14 cellular contexts compared by ENCODE assay signal in genomic region chr22:32354360-32355351, GRCh38. TPM values are rescaled to one million over a fixed set of nuclear protein-coding genes. Genes with fewer than 3 reads are reported as not detected.
DNase-seq lines count a peak whose midpoint lies in the region; ATAC-seq, FAIRE-seq and TF ChIP-seq lines count a peak whose summit lies in the region.
"Had no signal": no experiment of that assay in that cellular context is flagged by ENCODE, and none has a peak within 500 bp of the region (broad histone marks: within the 10 kb centered on the region; RNA-seq: fewer than 3 reads in every experiment).

No MANE protein-coding gene starts in this region.

- POLR2A ChIA-PET in HepG2 (lab: Yijun Ruan, JAX) = no interaction called here

- H3K9me3 ChIP-seq in right lobe of liver (no peaks in the 10 kb centered on the region), HepG2 (ENCODE audit: low read length) (no peaks in the 10 kb centered on the region)

- CTCF ChIA-PET in HepG2 (lab: Yijun Ruan, JAX; ENCODE audit: low intra/inter-chr PET ratio, low total read pairs) = no interaction called here

- TF ChIP-seq EP300 in HepG2 (IDR thresholded peaks at IDR 0.05; ENCODE audit: low read depth in 2 of 2, low read length in 2 of 2) (no peak), HepG2 (CRISPR knock-in tag; IDR thresholded peaks at IDR 0.05; ENCODE audit: borderline replicate concordance) (no peak)

- no peaks in the 10 kb centered on the region for H3K4me1 ChIP-seq in right lobe of liver
- H3K4me1 ChIP-seq in HepG2 (ENCODE audit: insufficient read depth, low read length) = no peaks in the 10 kb centered on the region

- no peaks in the 10 kb centered on the region for H4K20me1 ChIP-seq in HepG2 (ENCODE audit: insufficient read depth, low read length)

- no peak overlapping the region for H3K4me2 ChIP-seq in HepG2 (ENCODE audit: low read depth, low read length)

- H3K9ac ChIP-seq in HepG2 (ENCODE audit: insufficient read depth, low read depth, low read length) = no peak overlapping the region

- no peak for FAIRE-seq in HepG2 (lab: Jason Lieb, UNC)
- FAIRE-seq: GM12878 had no signal

- TF ChIP-seq POLR2A in right lobe of liver (IDR thresholded peaks at IDR 0.05) = no peak
- no peak for TF ChIP-seq POLR2A in HepG2 (IDR thresholded peaks at IDR 0.05; ENCODE audit: insufficient read depth in 1 of 2, low read depth in 2 of 2, low read length in 2 of 2)

- H3K27ac ChIP-seq in right lobe of liver (no peak overlapping the region), HepG2 (ENCODE audit: extremely low read length, insufficient read depth, low read length) (no peak overlapping the region)

- TF ChIP-seq CTCF in right lobe of liver (IDR thresholded peaks at IDR 0.05) (no peak), HepG2 (CRISPR knock-in tag; IDR thresholded peaks at IDR 0.05) (no peak), astrocyte of the spinal cord (IDR thresholded peaks at IDR 0.05; ENCODE audit: low read depth, low read length) (no peak)

- DNase-seq in right lobe of liver (no peak), HepG2 (ENCODE audit: low spot score) (no peak), astrocyte of the spinal cord (ENCODE audit: low read depth, low spot score) (peak; percentile 43), kidney glomerular epithelial cell (lab: John Stamatoyannopoulos, UW) (peak; percentile 25), NCI-H510A treated with DMSO at 0.1 percent for 48 hours (lab: John Stamatoyannopoulos, UW) (no peak), cortex of kidney (lab: John Stamatoyannopoulos, UW) (no peak), NCI-H1436 treated with DMSO at 0.1 percent for 48 hours (lab: John Stamatoyannopoulos, UW) (no peak)
- DNase-seq: activated T-cell treated with anti-CD3 and anti-CD28 coated beads, Interleukin-2, amount 50 U/mL, for 24 hours; C1 segment of cervical spinal cord; stimulated activated naive CD8-positive, alpha-beta T cell treated with anti-CD3 and anti-CD28 coated beads, Interleukin-15, Interleukin-2, amounts not matched to agents 100 U/mL and 50 U/mL, for 24 hours had no signal

- ATAC-seq in right lobe of liver (peak; percentile 54 to 80 (median 62)), HepG2 (no peak), GM21528 (IDR thresholded peaks at IDR 0.05; ENCODE audit: low FRiP score, unreplicated experiment) (no peak)
- ATAC-seq: GM12878; stimulated activated naive CD8-positive, alpha-beta T cell treated with anti-CD3 and anti-CD28 coated beads, Interleukin-15, Interleukin-2, amounts not matched to agents 100 U/mL and 50 U/mL, for 24 hours had no signal

- BruUV-seq in HepG2 (replicated peaks; lab: Mats Ljungman, UMichigan) = no TSS peak

- H3K4me3 ChIP-seq in right lobe of liver (peak overlapping the region in 1 of 3 donors; percentile 10), HepG2 (replicated peaks in 1 of 3; ENCODE audit: insufficient read depth in 1 of 3, low read depth in 2 of 3, low read length in 3 of 3) (no peak overlapping the region), astrocyte of the spinal cord (ENCODE audit: low read depth, low read length) (no peak overlapping the region)
- H3K4me3 ChIP-seq: GM12878 had no signal

- intact Hi-C loops in right lobe of liver (cut with DNase I) = no loop called here
- intact Hi-C loops in HepG2 (cut with micrococcal nuclease; ENCODE audit: unreplicated experiment) = loop anchor here (1.0 kb wide), 1 partner anchor 88 kb away; no protein-coding TSS in a partner anchor

- no peak overlapping the region for H2AFZ ChIP-seq in HepG2 (ENCODE audit: low read length)

- WGBS in right lobe of liver (ENCODE audit: insufficient coverage, low coverage, low lambda C conversion rate, missing lambda C conversion rate) = 75% methylated on average over 19 of the region's 30 CpGs
- WGBS in HepG2 (ENCODE audit: low lambda C conversion rate) = 57% methylated on average over 25 of the region's 30 CpGs

- H3K27me3 ChIP-seq in right lobe of liver = no peaks in the 10 kb centered on the region
- H3K27me3 ChIP-seq in HepG2 (ENCODE audit: control insufficient read depth in 1 of 2, insufficient read depth in 2 of 2, low read length in 2 of 2) = no peaks in the 10 kb centered on the region

- H3K79me2 ChIP-seq in HepG2 (ENCODE audit: insufficient read depth, low read length) = no peaks in the 10 kb centered on the region

- TF ChIP-seq RAD21 in HepG2 (CRISPR knock-in tag; IDR thresholded peaks at IDR 0.05) = no peak

- H3K36me3 ChIP-seq in right lobe of liver (no peaks in the 10 kb centered on the region), HepG2 (replicated peaks in 1 of 2; ENCODE audit: control insufficient read depth in 1 of 2, insufficient read depth in 2 of 2, low read length in 2 of 2) (no peaks in the 10 kb centered on the region)

- in situ Hi-C loops in HepG2 (cut with HindIII; ENCODE audit: extremely low pct_ligation_motif_present, low pct_unique_long_range_greater_than_20kb) (no loop called here), astrocyte of the spinal cord (cut with HindIII; ENCODE audit: low sequenced_read_pairs) (no loop called here)

TF ChIP-seq in HepG2, 621 proteins besides CTCF, POLR2A, EP300 and RAD21 (continues in another document):
- no peak for TF ChIP-seq ZBTB46 (CRISPR knock-in tag; IDR thresholded peaks at IDR 0.05; ENCODE audit: borderline replicate concordance)
- TF ChIP-seq AGO1 (IDR thresholded peaks at IDR 0.05; ENCODE audit: low read depth, low read length, poor library complexity, severe bottlenecking) = no peak

RNA-seq across cellular contexts. Expression of gene RFPL3, which starts 3.0 kb away (rescaled TPM):
- total RNA-seq in right lobe of liver (not detected), HepG2 (2016; rRNA removed; fragmentation: Illumina TruSeq; extraction: Trizol) (not detected in 2 replicates)
- total RNA-seq in HepG2 (2016; cell fraction: cytosol; rRNA removed; fragmentation: Illumina TruSeq; extraction: Trizol; ENCODE audit: low read depth) = not detected in 2 replicates
- total RNA-seq in HepG2 (2016; cell fraction: insoluble cytoplasmic fraction; rRNA removed; fragmentation: Illumina TruSeq; extraction: Trizol) = not detected in 2 replicates
- total RNA-seq in HepG2 (2016; cell fraction: membrane; rRNA removed; fragmentation: Illumina TruSeq; extraction: Trizol) = not detected in 2 replicates
- not detected in 2 replicates for total RNA-seq in HepG2 (2016; cell fraction: nucleus; rRNA removed; fragmentation: Illumina TruSeq; extraction: Trizol)
- polyA plus RNA-seq in HepG2 (2011; rRNA removed) = not detected in 2 replicates
- not detected in 2 replicates for polyA plus RNA-seq in HepG2 (2011; cell fraction: cytosol; rRNA removed)
- polyA plus RNA-seq in HepG2 (2011; cell fraction: nucleus; rRNA removed) = not detected in 2 replicates
- polyA plus RNA-seq in HepG2 (2012) = not detected in 2 replicates
- not detected in 2 replicates for polyA plus RNA-seq in HepG2 (2016; cell fraction: cytosol; fragmentation: Illumina TruSeq; extraction: Trizol; ENCODE audit: low read depth)
- polyA plus RNA-seq in HepG2 (2016; cell fraction: insoluble cytoplasmic fraction; fragmentation: Illumina TruSeq; extraction: Trizol; ENCODE audit: low read depth) = not detected in 2 replicates
- not detected in 2 replicates for polyA plus RNA-seq in HepG2 (2016; cell fraction: membrane; fragmentation: Illumina TruSeq; extraction: Trizol; ENCODE audit: low read depth)
- polyA plus RNA-seq in HepG2 (2016; cell fraction: nucleus; fragmentation: Illumina TruSeq; extraction: Trizol; ENCODE audit: insufficient read depth, low read depth) = not detected in 2 replicates
- not detected in 2 replicates for polyA minus RNA-seq in HepG2 (2011; rRNA and poly(A)+ RNA removed; ENCODE audit: low replicate concordance)
- not detected in 2 replicates for polyA minus RNA-seq in HepG2 (2011; cell fraction: cytosol; rRNA and poly(A)+ RNA removed)
- not detected in 2 replicates for polyA minus RNA-seq in HepG2 (2011; cell fraction: nucleus; rRNA and poly(A)+ RNA removed)
- total RNA-seq: GM12878; liver; T-helper 1 cell treated with Interleukin-12 subunit alpha and Interleukin-12 subunit beta and Interleukin-4 antibody, amounts not matched to agents 30 ng/mL and 1 ng/mL, for 36 hours had no signal
- polyA plus RNA-seq: GM12878, liver had no signal

RNA-seq across cellular contexts. Expression of gene RTCB, which starts 57.4 kb away (rescaled TPM):
- total RNA-seq in right lobe of liver = 10 to 100 TPM; 37.8 to 58.1 (median 48.2) TPM
- 167 and 227 TPM in 2 replicates for total RNA-seq in HepG2 (2016; rRNA removed; fragmentation: Illumina TruSeq; extraction: Trizol)
- 17.0 and 18.6 TPM in 2 replicates for total RNA-seq in HepG2 (2016; cell fraction: cytosol; rRNA removed; fragmentation: Illumina TruSeq; extraction: Trizol; ENCODE audit: low read depth)
- 166 and 225 TPM in 2 replicates for total RNA-seq in HepG2 (2016; cell fraction: insoluble cytoplasmic fraction; rRNA removed; fragmentation: Illumina TruSeq; extraction: Trizol)
- total RNA-seq in HepG2 (2016; cell fraction: membrane; rRNA removed; fragmentation: Illumina TruSeq; extraction: Trizol) = 36.3 and 42.5 TPM in 2 replicates
- 64.5 and 76.3 TPM in 2 replicates for total RNA-seq in HepG2 (2016; cell fraction: nucleus; rRNA removed; fragmentation: Illumina TruSeq; extraction: Trizol)
- 91.3 and 108 TPM in 2 replicates for polyA plus RNA-seq in HepG2 (2011; rRNA removed)
- 96.3 and 117 TPM in 2 replicates for polyA plus RNA-seq in HepG2 (2011; cell fraction: cytosol; rRNA removed)
- 35.0 and 48.2 TPM in 2 replicates for polyA plus RNA-seq in HepG2 (2011; cell fraction: nucleus; rRNA removed)
- 68.2 and 70.0 TPM in 2 replicates for polyA plus RNA-seq in HepG2 (2012)
- 11.5 and 14.6 TPM in 2 replicates for polyA plus RNA-seq in HepG2 (2016; cell fraction: cytosol; fragmentation: Illumina TruSeq; extraction: Trizol; ENCODE audit: low read depth)
- polyA plus RNA-seq in HepG2 (2016; cell fraction: insoluble cytoplasmic fraction; fragmentation: Illumina TruSeq; extraction: Trizol; ENCODE audit: low read depth) = 163 and 170 TPM in 2 replicates
- 23.0 and 23.7 TPM in 2 replicates for polyA plus RNA-seq in HepG2 (2016; cell fraction: membrane; fragmentation: Illumina TruSeq; extraction: Trizol; ENCODE audit: low read depth)
- polyA plus RNA-seq in HepG2 (2016; cell fraction: nucleus; fragmentation: Illumina TruSeq; extraction: Trizol; ENCODE audit: insufficient read depth, low read depth) = 55.6 and 63.5 TPM in 2 replicates
- 82.5 and 87.3 TPM in 2 replicates for polyA minus RNA-seq in HepG2 (2011; rRNA and poly(A)+ RNA removed; ENCODE audit: low replicate concordance)
- 38.1 and 39.7 TPM in 2 replicates for polyA minus RNA-seq in HepG2 (2011; cell fraction: cytosol; rRNA and poly(A)+ RNA removed)
- polyA minus RNA-seq in HepG2 (2011; cell fraction: nucleus; rRNA and poly(A)+ RNA removed) = 56.3 and 65.5 TPM in 2 replicates

Comparison
In these comparisons a context has a peak if more than half of its experiments do, and no peak if none do; other contexts are left out.
1. ATAC-seq: peak in right lobe of liver (4 of 4); none in HepG2 (single experiment) and GM21528 (single experiment).
2. DNase-seq: peak in astrocyte of the spinal cord (single experiment) and kidney glomerular epithelial cell (single experiment); none in right lobe of liver (0 of 3), HepG2 (single experiment), NCI-H510A treated with DMSO at 0.1 percent for 48 hours (single experiment), cortex of kidney (single experiment) and NCI-H1436 treated with DMSO at 0.1 percent for 48 hours (single experiment).